ENCODE assay signal across 24 cellular contexts in the genomic region with DNA sequence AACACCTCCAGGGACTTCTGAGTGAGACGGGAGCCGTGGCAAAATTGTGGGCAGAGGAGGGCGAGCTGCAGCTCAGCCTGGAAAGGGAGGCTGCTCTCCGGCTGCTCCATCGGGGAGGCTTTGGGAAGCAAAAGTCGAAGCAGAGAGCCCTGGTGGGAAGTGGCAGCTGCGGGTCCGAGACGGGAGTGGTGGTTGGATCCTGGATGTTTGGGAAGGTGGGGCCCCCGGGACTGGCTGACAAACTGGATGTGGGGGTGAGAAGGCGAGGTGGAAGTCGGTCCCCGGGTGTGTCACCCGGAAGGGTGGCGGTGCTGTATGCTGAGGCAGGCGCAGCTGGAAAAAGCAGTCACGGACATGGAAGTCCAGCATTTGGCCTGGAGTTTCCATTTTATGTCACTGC. TPM values are rescaled to one million over a fixed set of nuclear protein-coding genes. Genes with fewer than 3 reads are reported as not detected.
DNase-seq lines count a peak whose midpoint lies in the region; ATAC-seq and TF ChIP-seq lines count a peak whose summit lies in the region.
"Had no signal": no experiment of that assay in that cellular context is flagged by ENCODE, and none has a peak within 500 bp of the region (broad histone marks: within the 10 kb centered on the region; RNA-seq: fewer than 3 reads in every experiment).

No MANE protein-coding gene starts in this region.

- no peaks in the 10 kb centered on the region for H3K79me1 ChIP-seq in mesenchymal stem cell (replicated peaks; ENCODE audit: low read length, poor library complexity, severe bottlenecking)

- no peaks in the 10 kb centered on the region for H3K9me3 Mint-ChIP-seq in activated CD8-positive, alpha-beta T cell treated with anti-CD3 and anti-CD28 coated beads for 36 hours
- H3K9me3 Mint-ChIP-seq in activated CD8-positive, alpha-beta T cell treated with anti-CD3 and anti-CD28 coated beads, Interleukin-2, amount 10 ng/mL, durations not matched to agents 7 days and 5 days (ENCODE audit: insufficient read depth), result no peaks in the 10 kb centered on the region
- no peaks in the 10 kb centered on the region for H3K9me3 Mint-ChIP-seq in CD14-positive monocyte
- H3K9me3 Mint-ChIP-seq in activated naive CD8-positive, alpha-beta T cell treated with anti-CD3 and anti-CD28 coated beads, Interleukin-2, amount 10 ng/mL, durations not matched to agents 7 days and 5 days, result no peaks in the 10 kb centered on the region
- no peaks in the 10 kb centered on the region for H3K9me3 Mint-ChIP-seq in activated T-helper 2 cell treated with anti-CD3 and anti-CD28 coated beads, Interferon-gamma antibody, Interleukin-2, Interleukin-4, amounts not matched to agents 10 μg/mL and 5 μg/mL and 100 μg/mL, durations not matched to agents 14 hours and 24 hours and 36 hours
- H3K9me3 Mint-ChIP-seq: activated naive CD4-positive, alpha-beta T cell treated with anti-CD3 and anti-CD28 coated beads, Interleukin-2, amount 10 ng/mL, durations not matched to agents 7 days and 5 days; CD8-positive, alpha-beta T cell; immature natural killer cell; nephron had no signal

- H3K27me3 ChIP-seq in mesenchymal stem cell (ENCODE audit: control insufficient read depth in 1 of 2, insufficient read depth in 1 of 2, low read length in 2 of 2), result peaks cover 7 to 38% of the 10 kb centered on the region in 2 experiments
- H3K27me3 ChIP-seq: upper lobe of left lung had no signal

- H3K27me3 Mint-ChIP-seq in activated CD8-positive, alpha-beta T cell treated with anti-CD3 and anti-CD28 coated beads for 36 hours, result peaks cover 2% of the 10 kb centered on the region
- no peaks in the 10 kb centered on the region for H3K27me3 Mint-ChIP-seq in activated CD8-positive, alpha-beta T cell treated with anti-CD3 and anti-CD28 coated beads, Interleukin-2, amount 10 ng/mL, durations not matched to agents 7 days and 5 days (ENCODE audit: low read depth)
- peaks cover 0 to 6% (median 1%) of the 10 kb centered on the region in 3 donors for H3K27me3 Mint-ChIP-seq in CD14-positive monocyte (ENCODE audit: low read depth in 3 of 3)
- no peaks in the 10 kb centered on the region for H3K27me3 Mint-ChIP-seq in activated naive CD8-positive, alpha-beta T cell treated with anti-CD3 and anti-CD28 coated beads, Interleukin-2, amount 10 ng/mL, durations not matched to agents 7 days and 5 days
- H3K27me3 Mint-ChIP-seq in activated T-helper 2 cell treated with anti-CD3 and anti-CD28 coated beads, Interferon-gamma antibody, Interleukin-2, Interleukin-4, amounts not matched to agents 10 μg/mL and 5 μg/mL and 100 μg/mL, durations not matched to agents 14 hours and 24 hours and 36 hours (ENCODE audit: low read depth), result no peaks in the 10 kb centered on the region

- no peak overlapping the region for H3K4ac ChIP-seq in mesenchymal stem cell (ENCODE audit: low read depth in 1 of 2, low read length in 2 of 2)

- H3K4me3 ChIP-seq in mesenchymal stem cell (ENCODE audit: insufficient read depth in 1 of 2, low read depth in 1 of 2, low read length in 2 of 2), result peak overlapping the region in 1 of 2 experiments; percentile 42
- H3K4me3 ChIP-seq: upper lobe of left lung had no signal

- no peak overlapping the region for H3K27ac ChIP-seq in mesenchymal stem cell (ENCODE audit: low read length, poor library complexity, severe bottlenecking)
- H3K27ac ChIP-seq: 22Rv1, upper lobe of left lung, VCaP had no signal

- no peak overlapping the region for H3K4me3 Mint-ChIP-seq in activated CD8-positive, alpha-beta T cell treated with anti-CD3 and anti-CD28 coated beads for 36 hours
- no peak overlapping the region for H3K4me3 Mint-ChIP-seq in activated CD8-positive, alpha-beta T cell treated with anti-CD3 and anti-CD28 coated beads, Interleukin-2, amount 10 ng/mL, durations not matched to agents 7 days and 5 days
- H3K4me3 Mint-ChIP-seq in CD14-positive monocyte, result no peak overlapping the region
- H3K4me3 Mint-ChIP-seq in activated naive CD8-positive, alpha-beta T cell treated with anti-CD3 and anti-CD28 coated beads, Interleukin-2, amount 10 ng/mL, durations not matched to agents 7 days and 5 days, result no peak overlapping the region
- H3K4me3 Mint-ChIP-seq in activated T-helper 2 cell treated with anti-CD3 and anti-CD28 coated beads, Interferon-gamma antibody, Interleukin-2, Interleukin-4, amounts not matched to agents 10 μg/mL and 5 μg/mL and 100 μg/mL, durations not matched to agents 14 hours and 24 hours and 36 hours (ENCODE audit: low read depth), result no peak overlapping the region
- H3K4me3 Mint-ChIP-seq: activated naive CD4-positive, alpha-beta T cell treated with anti-CD3 and anti-CD28 coated beads, Interleukin-2, amount 10 ng/mL, durations not matched to agents 7 days and 5 days; CD8-positive, alpha-beta T cell; nephron had no signal

- ATAC-seq in activated CD8-positive, alpha-beta T cell treated with anti-CD3 and anti-CD28 coated beads for 36 hours, result no peak
- no peak for ATAC-seq in activated CD8-positive, alpha-beta T cell treated with anti-CD3 and anti-CD28 coated beads, Interleukin-2, amount 10 ng/mL, durations not matched to agents 7 days and 5 days
- ATAC-seq in activated naive CD8-positive, alpha-beta T cell treated with anti-CD3 and anti-CD28 coated beads, Interleukin-2, amount 10 ng/mL, durations not matched to agents 7 days and 5 days (ENCODE audit: low read depth), result no peak
- no peak for ATAC-seq in GM18517 (IDR thresholded peaks at IDR 0.05; ENCODE audit: unreplicated experiment)
- ATAC-seq: CD8-positive, alpha-beta T cell; SK-N-SH treated with all-trans-retinoic acid at 6 μM for 48 hours had no signal

- H3K4me1 Mint-ChIP-seq in activated CD8-positive, alpha-beta T cell treated with anti-CD3 and anti-CD28 coated beads for 36 hours (ENCODE audit: low read depth), result no peaks in the 10 kb centered on the region
- H3K4me1 Mint-ChIP-seq in activated CD8-positive, alpha-beta T cell treated with anti-CD3 and anti-CD28 coated beads, Interleukin-2, amount 10 ng/mL, durations not matched to agents 7 days and 5 days (ENCODE audit: low read depth), result no peaks in the 10 kb centered on the region
- peaks cover 3% of the 10 kb centered on the region for H3K4me1 Mint-ChIP-seq in CD14-positive monocyte
- H3K4me1 Mint-ChIP-seq in activated naive CD8-positive, alpha-beta T cell treated with anti-CD3 and anti-CD28 coated beads, Interleukin-2, amount 10 ng/mL, durations not matched to agents 7 days and 5 days, result peaks cover 1% of the 10 kb centered on the region
- H3K4me1 Mint-ChIP-seq in activated T-helper 2 cell treated with anti-CD3 and anti-CD28 coated beads, Interferon-gamma antibody, Interleukin-2, Interleukin-4, amounts not matched to agents 10 μg/mL and 5 μg/mL and 100 μg/mL, durations not matched to agents 14 hours and 24 hours and 36 hours (ENCODE audit: low read depth), result no peaks in the 10 kb centered on the region
- H3K4me1 Mint-ChIP-seq: activated naive CD4-positive, alpha-beta T cell treated with anti-CD3 and anti-CD28 coated beads, Interleukin-2, amount 10 ng/mL, durations not matched to agents 7 days and 5 days had no signal

- peak overlapping the region; percentile 39 for H3K9ac ChIP-seq in mesenchymal stem cell (ENCODE audit: low read length)

- no peak overlapping the region for H3K23ac ChIP-seq in mesenchymal stem cell (ENCODE audit: low read length in 2 of 2)

- H3K36me3 Mint-ChIP-seq in activated CD8-positive, alpha-beta T cell treated with anti-CD3 and anti-CD28 coated beads for 36 hours (ENCODE audit: low read depth), result peaks cover 23% of the 10 kb centered on the region
- peaks cover 31% of the 10 kb centered on the region for H3K36me3 Mint-ChIP-seq in activated CD8-positive, alpha-beta T cell treated with anti-CD3 and anti-CD28 coated beads, Interleukin-2, amount 10 ng/mL, durations not matched to agents 7 days and 5 days (ENCODE audit: low read depth)
- H3K36me3 Mint-ChIP-seq in CD14-positive monocyte, result peaks cover 40 to 58% of the 10 kb centered on the region in 2 donors
- peaks cover 6% of the 10 kb centered on the region for H3K36me3 Mint-ChIP-seq in activated naive CD8-positive, alpha-beta T cell treated with anti-CD3 and anti-CD28 coated beads, Interleukin-2, amount 10 ng/mL, durations not matched to agents 7 days and 5 days
- peaks cover 36% of the 10 kb centered on the region for H3K36me3 Mint-ChIP-seq in activated T-helper 2 cell treated with anti-CD3 and anti-CD28 coated beads, Interferon-gamma antibody, Interleukin-2, Interleukin-4, amounts not matched to agents 10 μg/mL and 5 μg/mL and 100 μg/mL, durations not matched to agents 14 hours and 24 hours and 36 hours (ENCODE audit: low read depth)

- no peak overlapping the region for H2AFZ ChIP-seq in mesenchymal stem cell (ENCODE audit: low read depth, low read length)

- H3K27ac Mint-ChIP-seq in activated CD8-positive, alpha-beta T cell treated with anti-CD3 and anti-CD28 coated beads for 36 hours, result no peak overlapping the region
- no peak overlapping the region for H3K27ac Mint-ChIP-seq in activated CD8-positive, alpha-beta T cell treated with anti-CD3 and anti-CD28 coated beads, Interleukin-2, amount 10 ng/mL, durations not matched to agents 7 days and 5 days
- peak overlapping the region in 5 of 7 donors; percentile 0 to 78 (median 14) for H3K27ac Mint-ChIP-seq in CD14-positive monocyte
- H3K27ac Mint-ChIP-seq in activated naive CD8-positive, alpha-beta T cell treated with anti-CD3 and anti-CD28 coated beads, Interleukin-2, amount 10 ng/mL, durations not matched to agents 7 days and 5 days, result no peak overlapping the region
- no peak overlapping the region for H3K27ac Mint-ChIP-seq in activated T-helper 2 cell treated with anti-CD3 and anti-CD28 coated beads, Interferon-gamma antibody, Interleukin-2, Interleukin-4, amounts not matched to agents 10 μg/mL and 5 μg/mL and 100 μg/mL, durations not matched to agents 14 hours and 24 hours and 36 hours
- H3K27ac Mint-ChIP-seq: nephron had no signal

- H2BK5ac ChIP-seq in mesenchymal stem cell (ENCODE audit: low read depth, low read length, poor library complexity, severe bottlenecking), result no peak overlapping the region

- H4K91ac ChIP-seq in mesenchymal stem cell (ENCODE audit: low read length), result no peak overlapping the region

- H2AK5ac ChIP-seq in mesenchymal stem cell (ENCODE audit: low read length, severe bottlenecking), result no peak overlapping the region

- no peak overlapping the region for H3K18ac ChIP-seq in mesenchymal stem cell (ENCODE audit: low read depth in 1 of 2, low read length in 2 of 2)

- no peak overlapping the region for H4K8ac ChIP-seq in mesenchymal stem cell (ENCODE audit: low read length)

- peak; percentile 3 for DNase-seq in activated CD8-positive, alpha-beta T cell treated with anti-CD3 and anti-CD28 coated beads for 36 hours
- no peak for DNase-seq in activated CD8-positive, alpha-beta T cell treated with anti-CD3 and anti-CD28 coated beads, Interleukin-2, amount 10 ng/mL, durations not matched to agents 7 days and 5 days
- DNase-seq in CD14-positive monocyte (ENCODE audit: low spot score) (no peak), mesenchymal stem cell (no peak), NCI-H187 treated with DMSO at 0.1 percent for 48 hours (lab: John Stamatoyannopoulos, UW) (no peak)
- peak; percentile 17 for DNase-seq in activated naive CD8-positive, alpha-beta T cell treated with anti-CD3 and anti-CD28 coated beads, Interleukin-2, amount 10 ng/mL, durations not matched to agents 7 days and 5 days
- no peak for DNase-seq in activated T-helper 2 cell treated with anti-CD3 and anti-CD28 coated beads, Interferon-gamma antibody, Interleukin-2, Interleukin-4, amounts not matched to agents 10 μg/mL and 5 μg/mL and 100 μg/mL, durations not matched to agents 14 hours and 24 hours and 36 hours (ENCODE audit: low spot score)
- DNase-seq: activated naive CD4-positive, alpha-beta T cell treated with anti-CD3 and anti-CD28 coated beads, Interleukin-2, amount 10 ng/mL, durations not matched to agents 7 days and 5 days; CD8-positive, alpha-beta T cell; DMS 273 treated with DMSO at 0.1 percent for 48 hours; effector CD4-positive, alpha-beta T cell; HCEC 1CT; immature natural killer cell; IMR-90; NCI-H1092; NCI-H187; NCI-H69; stimulated activated CD8-positive, alpha-beta memory T cell treated with anti-CD3 and anti-CD28 coated beads, Interleukin-4, amount 100 ng/mL, for 48 hours had no signal

- POLR2A ChIA-PET in activated CD8-positive, alpha-beta T cell treated with anti-CD3 and anti-CD28 coated beads for 36 hours (lab: Charles Lee), result no interaction called here
- POLR2A ChIA-PET in activated CD8-positive, alpha-beta T cell treated with anti-CD3 and anti-CD28 coated beads, Interleukin-2, amount 10 ng/mL, durations not matched to agents 7 days and 5 days (lab: Charles Lee), result no interaction called here
- POLR2A ChIA-PET in activated naive CD8-positive, alpha-beta T cell treated with anti-CD3 and anti-CD28 coated beads, Interleukin-2, amount 10 ng/mL, durations not matched to agents 7 days and 5 days (lab: Charles Lee), result no interaction called here

- H2BK15ac ChIP-seq in mesenchymal stem cell (ENCODE audit: low read depth, poor library complexity, severe bottlenecking), result no peak overlapping the region

- intact Hi-C loops in activated CD8-positive, alpha-beta T cell treated with anti-CD3 and anti-CD28 coated beads for 36 hours (cut with micrococcal nuclease), result no loop called here
- intact Hi-C loops in CD14-positive monocyte (cut with micrococcal nuclease), result no loop called here
- intact Hi-C loops in activated T-helper 2 cell treated with anti-CD3 and anti-CD28 coated beads, Interferon-gamma antibody, Interleukin-2, Interleukin-4, amounts not matched to agents 10 μg/mL and 5 μg/mL and 100 μg/mL, durations not matched to agents 14 hours and 24 hours and 36 hours (cut with micrococcal nuclease), result no loop called here

- no peaks in the 10 kb centered on the region for H3K4me1 ChIP-seq in mesenchymal stem cell (ENCODE audit: control insufficient read depth, insufficient read depth, low read depth, low read length)
- H3K4me1 ChIP-seq: upper lobe of left lung had no signal

- no peak overlapping the region for H2BK12ac ChIP-seq in mesenchymal stem cell (ENCODE audit: low read length in 2 of 2)

- H3K4me2 ChIP-seq in mesenchymal stem cell (ENCODE audit: low read length, poor library complexity, severe bottlenecking), result no peak overlapping the region

- no peak overlapping the region for H2BK120ac ChIP-seq in mesenchymal stem cell (ENCODE audit: low read depth, low read length)

- no peaks in the 10 kb centered on the region for H3K36me3 ChIP-seq in mesenchymal stem cell (ENCODE audit: control insufficient read depth in 1 of 2, insufficient read depth in 2 of 2, low read depth in 1 of 2, low read length in 2 of 2)

- CTCF ChIA-PET in activated CD8-positive, alpha-beta T cell treated with anti-CD3 and anti-CD28 coated beads for 36 hours (lab: Charles Lee), result no interaction called here
- CTCF ChIA-PET in activated CD8-positive, alpha-beta T cell treated with anti-CD3 and anti-CD28 coated beads, Interleukin-2, amount 10 ng/mL, durations not matched to agents 7 days and 5 days (lab: Charles Lee), result no interaction called here

- no peaks in the 10 kb centered on the region for H3K9me3 ChIP-seq in mesenchymal stem cell (ENCODE audit: control insufficient read depth, low read length)
- H3K9me3 ChIP-seq: upper lobe of left lung had no signal

- 87% methylated on average over 17 of the region's 17 CpGs for WGBS in mesenchymal stem cell

- no peak for TF ChIP-seq CTCF in activated CD8-positive, alpha-beta T cell treated with anti-CD3 and anti-CD28 coated beads for 36 hours (IDR thresholded peaks at IDR 0.05)
- TF ChIP-seq CTCF in CD14-positive monocyte (IDR thresholded peaks at IDR 0.05), result no peak

- H3K14ac ChIP-seq in mesenchymal stem cell (ENCODE audit: low read length in 2 of 2), result no peak overlapping the region

RNA-seq across cellular contexts. Expression of gene KCNAB2, which starts 52.1 kb away (rescaled TPM):
- 100 to 1,000 TPM; 290 to 299 TPM for total RNA-seq in activated CD8-positive, alpha-beta T cell treated with anti-CD3 and anti-CD28 coated beads for 36 hours
- total RNA-seq in activated CD8-positive, alpha-beta T cell treated with anti-CD3 and anti-CD28 coated beads, Interleukin-2, amount 10 ng/mL, durations not matched to agents 7 days and 5 days, result 100 to 1,000 TPM; 343 to 360 TPM
- 10 to 100 TPM; 11.5 to 22.7 TPM for polyA plus RNA-seq in CD14-positive monocyte
- total RNA-seq in activated naive CD8-positive, alpha-beta T cell treated with anti-CD3 and anti-CD28 coated beads, Interleukin-2, amount 10 ng/mL, durations not matched to agents 7 days and 5 days, result 100 to 1,000 TPM; 290 to 307 TPM
- polyA plus RNA-seq in mesenchymal stem cell (2013, experiment 1 of 2), result 1.0 TPM
- 0.92 TPM for polyA plus RNA-seq in mesenchymal stem cell (2013, experiment 2 of 2)
- total RNA-seq in activated T-helper 2 cell treated with anti-CD3 and anti-CD28 coated beads, Interferon-gamma antibody, Interleukin-2, Interleukin-4, amounts not matched to agents 10 μg/mL and 5 μg/mL and 100 μg/mL, durations not matched to agents 14 hours and 24 hours and 36 hours, result 307 and 312 TPM in 2 replicates

Comparison
In these comparisons a context has a peak if more than half of its experiments do, and no peak if none do; other contexts are left out.
1. DNase-seq: peak in activated CD8-positive, alpha-beta T cell treated with anti-CD3 and anti-CD28 coated beads for 36 hours (single experiment) and activated naive CD8-positive, alpha-beta T cell treated with anti-CD3 and anti-CD28 coated beads, Interleukin-2, amount 10 ng/mL, durations not matched to agents 7 days and 5 days (single experiment); none in activated CD8-positive, alpha-beta T cell treated with anti-CD3 and anti-CD28 coated beads, Interleukin-2, amount 10 ng/mL, durations not matched to agents 7 days and 5 days (single experiment), CD14-positive monocyte (single experiment), mesenchymal stem cell (single experiment), NCI-H187 treated with DMSO at 0.1 percent for 48 hours (single experiment) and activated T-helper 2 cell treated with anti-CD3 and anti-CD28 coated beads, Interferon-gamma antibody, Interleukin-2, Interleukin-4, amounts not matched to agents 10 μg/mL and 5 μg/mL and 100 μg/mL, durations not matched to agents 14 hours and 24 hours and 36 hours (single experiment).
2. H3K27ac Mint-ChIP-seq: peak in CD14-positive monocyte (5 of 7); none in activated CD8-positive, alpha-beta T cell treated with anti-CD3 and anti-CD28 coated beads for 36 hours (single experiment), activated CD8-positive, alpha-beta T cell treated with anti-CD3 and anti-CD28 coated beads, Interleukin-2, amount 10 ng/mL, durations not matched to agents 7 days and 5 days (single experiment), activated naive CD8-positive, alpha-beta T cell treated with anti-CD3 and anti-CD28 coated beads, Interleukin-2, amount 10 ng/mL, durations not matched to agents 7 days and 5 days (single experiment) and activated T-helper 2 cell treated with anti-CD3 and anti-CD28 coated beads, Interferon-gamma antibody, Interleukin-2, Interleukin-4, amounts not matched to agents 10 μg/mL and 5 μg/mL and 100 μg/mL, durations not matched to agents 14 hours and 24 hours and 36 hours (single experiment).